ENCODE assay signal across 1 cellular context in the genomic region with DNA sequence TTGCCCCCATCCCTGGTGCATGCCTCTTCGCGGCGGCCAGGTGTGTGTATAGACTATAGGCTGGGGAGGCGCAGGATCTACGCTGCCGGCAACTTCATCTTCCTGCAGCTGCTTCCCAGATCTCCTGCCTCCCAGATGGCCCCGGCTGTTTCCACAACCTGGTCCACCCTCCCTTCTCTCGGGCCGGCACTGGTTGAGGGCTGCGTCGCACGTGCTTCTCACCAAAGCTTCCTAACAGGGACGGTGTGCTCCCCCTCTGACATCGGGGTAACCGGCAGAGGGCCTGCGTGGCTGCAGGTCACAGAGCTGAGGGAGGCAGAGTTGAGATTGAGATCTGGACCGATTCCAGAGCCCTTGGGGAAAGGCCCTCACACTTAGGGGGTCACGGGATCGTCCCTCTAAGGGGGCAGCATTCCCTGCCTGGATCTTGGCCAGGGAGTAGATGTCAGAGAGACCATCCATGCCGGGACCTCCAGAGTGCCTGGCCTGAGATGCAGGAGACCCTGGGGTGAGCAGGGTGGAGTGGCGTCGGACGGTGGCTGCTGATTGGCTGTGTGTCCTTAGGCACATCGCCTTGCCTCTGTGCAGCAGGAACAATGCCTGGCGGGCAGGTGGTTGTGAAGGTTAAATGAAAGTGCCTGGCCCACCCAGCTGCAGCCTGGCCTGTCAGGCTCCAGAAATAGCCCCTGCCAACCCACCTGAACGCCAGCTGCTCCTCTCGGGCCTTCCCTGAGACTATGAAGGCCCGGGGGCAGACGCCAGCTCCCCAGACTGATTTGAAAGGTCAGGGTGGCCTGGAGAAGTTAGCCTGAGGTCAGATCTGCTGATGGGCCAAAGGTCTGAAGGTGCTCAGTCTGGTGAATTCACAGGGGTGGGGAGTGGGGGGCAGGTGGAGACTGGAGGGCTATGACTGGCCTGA.
TF ChIP-seq lines count a peak whose summit lies in the region.

No MANE protein-coding gene starts in this region.

TF ChIP-seq in HepG2, 621 proteins besides CTCF, POLR2A, EP300 and RAD21 (continued from another document):
- TF ChIP-seq, protein P1, sequence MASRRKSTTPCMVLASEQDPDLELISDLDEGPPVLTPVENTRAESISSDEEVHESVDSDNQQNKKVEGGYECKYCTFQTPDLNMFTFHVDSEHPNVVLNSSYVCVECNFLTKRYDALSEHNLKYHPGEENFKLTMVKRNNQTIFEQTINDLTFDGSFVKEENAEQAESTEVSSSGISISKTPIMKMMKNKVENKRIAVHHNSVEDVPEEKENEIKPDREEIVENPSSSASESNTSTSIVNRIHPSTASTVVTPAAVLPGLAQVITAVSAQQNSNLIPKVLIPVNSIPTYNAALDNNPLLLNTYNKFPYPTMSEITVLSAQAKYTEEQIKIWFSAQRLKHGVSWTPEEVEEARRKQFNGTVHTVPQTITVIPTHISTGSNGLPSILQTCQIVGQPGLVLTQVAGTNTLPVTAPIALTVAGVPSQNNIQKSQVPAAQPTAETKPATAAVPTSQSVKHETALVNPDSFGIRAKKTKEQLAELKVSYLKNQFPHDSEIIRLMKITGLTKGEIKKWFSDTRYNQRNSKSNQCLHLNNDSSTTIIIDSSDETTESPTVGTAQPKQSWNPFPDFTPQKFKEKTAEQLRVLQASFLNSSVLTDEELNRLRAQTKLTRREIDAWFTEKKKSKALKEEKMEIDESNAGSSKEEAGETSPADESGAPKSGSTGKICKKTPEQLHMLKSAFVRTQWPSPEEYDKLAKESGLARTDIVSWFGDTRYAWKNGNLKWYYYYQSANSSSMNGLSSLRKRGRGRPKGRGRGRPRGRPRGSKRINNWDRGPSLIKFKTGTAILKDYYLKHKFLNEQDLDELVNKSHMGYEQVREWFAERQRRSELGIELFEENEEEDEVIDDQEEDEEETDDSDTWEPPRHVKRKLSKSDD (CRISPR knock-in tag; IDR thresholded peaks at IDR 0.05; ENCODE audit: low read depth), result 0 out of 2 replicates have a peak, but pooled peaks have one; percentile 30
- TF ChIP-seq KLF6 (CRISPR knock-in tag; IDR thresholded peaks at IDR 0.05) (no peak), ARID2 (CRISPR knock-in tag; IDR thresholded peaks at IDR 0.05; ENCODE audit: borderline replicate concordance) (0 out of 2 replicates have a peak, but pooled peaks have one; percentile 29), NRL (CRISPR knock-in tag; IDR thresholded peaks at IDR 0.05; ENCODE audit: borderline replicate concordance) (peak; percentile 51; the same call in 1 of the 2 replicates), AGO2 (optimal IDR thresholded peaks at IDR 0.05; ENCODE audit: low read depth, low read length) (peak; percentile 93), TMF1 (CRISPR knock-in tag; IDR thresholded peaks at IDR 0.05; ENCODE audit: low read depth) (peak; percentile 34; the same call in 1 of the 2 replicates), RBM22 (optimal IDR thresholded peaks at IDR 0.05; ENCODE audit: low read length) (peak; percentile 78), NR2F1 (CRISPR knock-in tag; IDR thresholded peaks at IDR 0.05) (no peak), REPIN1 (CRISPR knock-in tag; IDR thresholded peaks at IDR 0.05; ENCODE audit: borderline replicate concordance, low read depth) (0 out of 2 replicates have a peak, but pooled peaks have one; percentile 22), PAF1 (CRISPR knock-in tag; IDR thresholded peaks at IDR 0.05) (0 out of 2 replicates have a peak, but pooled peaks have one; percentile 12), ZNF616 (CRISPR knock-in tag; IDR thresholded peaks at IDR 0.05; ENCODE audit: low read depth) (no peak), AGO1 (IDR thresholded peaks at IDR 0.05; ENCODE audit: low read depth, low read length, poor library complexity, severe bottlenecking) (peak; percentile 91), ZNF891 (CRISPR knock-in tag; IDR thresholded peaks at IDR 0.05) (peak; percentile 64; the same call in 1 of the 2 replicates), ZSCAN9 (CRISPR knock-in tag; IDR thresholded peaks at IDR 0.05; ENCODE audit: borderline replicate concordance) (no peak), ZC3H4 (CRISPR knock-in tag; IDR thresholded peaks at IDR 0.05; ENCODE audit: borderline replicate concordance) (peak; percentile 73; the same call in 1 of the 2 replicates), ZNF12 (CRISPR knock-in tag; IDR thresholded peaks at IDR 0.05) (no peak), TCF7 (IDR thresholded peaks at IDR 0.05; ENCODE audit: low read depth) (no peak), CCAR2 (optimal IDR thresholded peaks at IDR 0.05; ENCODE audit: low read depth, low read length) (no peak), KDM2A (CRISPR knock-in tag; IDR thresholded peaks at IDR 0.05; ENCODE audit: borderline replicate concordance, low read depth) (peak; percentile 57; the same call in 1 of the 2 replicates)
- TF ChIP-seq, protein P2, sequence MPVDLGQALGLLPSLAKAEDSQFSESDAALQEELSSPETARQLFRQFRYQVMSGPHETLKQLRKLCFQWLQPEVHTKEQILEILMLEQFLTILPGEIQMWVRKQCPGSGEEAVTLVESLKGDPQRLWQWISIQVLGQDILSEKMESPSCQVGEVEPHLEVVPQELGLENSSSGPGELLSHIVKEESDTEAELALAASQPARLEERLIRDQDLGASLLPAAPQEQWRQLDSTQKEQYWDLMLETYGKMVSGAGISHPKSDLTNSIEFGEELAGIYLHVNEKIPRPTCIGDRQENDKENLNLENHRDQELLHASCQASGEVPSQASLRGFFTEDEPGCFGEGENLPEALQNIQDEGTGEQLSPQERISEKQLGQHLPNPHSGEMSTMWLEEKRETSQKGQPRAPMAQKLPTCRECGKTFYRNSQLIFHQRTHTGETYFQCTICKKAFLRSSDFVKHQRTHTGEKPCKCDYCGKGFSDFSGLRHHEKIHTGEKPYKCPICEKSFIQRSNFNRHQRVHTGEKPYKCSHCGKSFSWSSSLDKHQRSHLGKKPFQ (CRISPR knock-in tag; IDR thresholded peaks at IDR 0.05; ENCODE audit: insufficient replicate concordance), result no peak
- TF ChIP-seq, protein P3, sequence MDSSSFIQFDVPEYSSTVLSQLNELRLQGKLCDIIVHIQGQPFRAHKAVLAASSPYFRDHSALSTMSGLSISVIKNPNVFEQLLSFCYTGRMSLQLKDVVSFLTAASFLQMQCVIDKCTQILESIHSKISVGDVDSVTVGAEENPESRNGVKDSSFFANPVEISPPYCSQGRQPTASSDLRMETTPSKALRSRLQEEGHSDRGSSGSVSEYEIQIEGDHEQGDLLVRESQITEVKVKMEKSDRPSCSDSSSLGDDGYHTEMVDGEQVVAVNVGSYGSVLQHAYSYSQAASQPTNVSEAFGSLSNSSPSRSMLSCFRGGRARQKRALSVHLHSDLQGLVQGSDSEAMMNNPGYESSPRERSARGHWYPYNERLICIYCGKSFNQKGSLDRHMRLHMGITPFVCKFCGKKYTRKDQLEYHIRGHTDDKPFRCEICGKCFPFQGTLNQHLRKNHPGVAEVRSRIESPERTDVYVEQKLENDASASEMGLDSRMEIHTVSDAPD (CRISPR knock-in tag; IDR thresholded peaks at IDR 0.05), result no peak
- TF ChIP-seq, protein P4, sequence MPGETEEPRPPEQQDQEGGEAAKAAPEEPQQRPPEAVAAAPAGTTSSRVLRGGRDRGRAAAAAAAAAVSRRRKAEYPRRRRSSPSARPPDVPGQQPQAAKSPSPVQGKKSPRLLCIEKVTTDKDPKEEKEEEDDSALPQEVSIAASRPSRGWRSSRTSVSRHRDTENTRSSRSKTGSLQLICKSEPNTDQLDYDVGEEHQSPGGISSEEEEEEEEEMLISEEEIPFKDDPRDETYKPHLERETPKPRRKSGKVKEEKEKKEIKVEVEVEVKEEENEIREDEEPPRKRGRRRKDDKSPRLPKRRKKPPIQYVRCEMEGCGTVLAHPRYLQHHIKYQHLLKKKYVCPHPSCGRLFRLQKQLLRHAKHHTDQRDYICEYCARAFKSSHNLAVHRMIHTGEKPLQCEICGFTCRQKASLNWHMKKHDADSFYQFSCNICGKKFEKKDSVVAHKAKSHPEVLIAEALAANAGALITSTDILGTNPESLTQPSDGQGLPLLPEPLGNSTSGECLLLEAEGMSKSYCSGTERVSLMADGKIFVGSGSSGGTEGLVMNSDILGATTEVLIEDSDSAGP (CRISPR knock-in tag; IDR thresholded peaks at IDR 0.05; ENCODE audit: borderline replicate concordance), result peak; percentile 59; the same call in 1 of the 2 replicates
- TF ChIP-seq, protein P5, sequence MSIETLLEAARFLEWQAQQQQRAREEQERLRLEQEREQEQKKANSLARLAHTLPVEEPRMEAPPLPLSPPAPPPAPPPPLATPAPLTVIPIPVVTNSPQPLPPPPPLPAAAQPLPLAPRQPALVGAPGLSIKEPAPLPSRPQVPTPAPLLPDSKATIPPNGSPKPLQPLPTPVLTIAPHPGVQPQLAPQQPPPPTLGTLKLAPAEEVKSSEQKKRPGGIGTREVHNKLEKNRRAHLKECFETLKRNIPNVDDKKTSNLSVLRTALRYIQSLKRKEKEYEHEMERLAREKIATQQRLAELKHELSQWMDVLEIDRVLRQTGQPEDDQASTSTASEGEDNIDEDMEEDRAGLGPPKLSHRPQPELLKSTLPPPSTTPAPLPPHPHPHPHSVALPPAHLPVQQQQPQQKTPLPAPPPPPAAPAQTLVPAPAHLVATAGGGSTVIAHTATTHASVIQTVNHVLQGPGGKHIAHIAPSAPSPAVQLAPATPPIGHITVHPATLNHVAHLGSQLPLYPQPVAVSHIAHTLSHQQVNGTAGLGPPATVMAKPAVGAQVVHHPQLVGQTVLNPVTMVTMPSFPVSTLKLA (IDR thresholded peaks at IDR 0.05), result no peak
- TF ChIP-seq, protein P6, sequence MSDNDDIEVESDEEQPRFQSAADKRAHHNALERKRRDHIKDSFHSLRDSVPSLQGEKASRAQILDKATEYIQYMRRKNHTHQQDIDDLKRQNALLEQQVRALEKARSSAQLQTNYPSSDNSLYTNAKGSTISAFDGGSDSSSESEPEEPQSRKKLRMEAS (IDR thresholded peaks at IDR 0.05), result 0 out of 2 replicates have a peak, but pooled peaks have one; percentile 41
TF ChIP-seq in HepG2: peak in this region for 18.
